ENCODE assay signal across 25 cellular contexts in genomic region chr4:109025471-109026076, GRCh38.
DNase-seq lines count a peak whose midpoint lies in the region; ATAC-seq, FAIRE-seq and TF ChIP-seq lines count a peak whose summit lies in the region.
"Had no signal": no experiment of that assay in that cellular context is flagged by ENCODE, and none has a peak within 500 bp of the region (broad histone marks: within the 10 kb centered on the region; RNA-seq: fewer than 3 reads in every experiment).

No MANE protein-coding gene starts in this region.

- H3K14ac ChIP-seq in IMR-90 (replicated peaks; ENCODE audit: low read depth, low read length), result no peak overlapping the region

- CTCF ChIA-PET in IMR-90 (lab: Yijun Ruan, JAX), result interaction anchor here (0.7 kb wide), 1 partner anchor 198 kb away, joined by 3 read pairs; no protein-coding TSS in a partner anchor

- H2BK5ac ChIP-seq in IMR-90 (ENCODE audit: low read depth, low read length, poor library complexity, severe bottlenecking), result no peak overlapping the region

- 67% methylated on average over 1 of the region's 3 CpGs; no CpG with 5 or more reads in 1 of the 2 experiments for WGBS in IMR-90 (ENCODE audit: extremely low coverage in 2 of 2, insufficient read length in 1 of 2), 2 experiments

- H4K20me1 ChIP-seq in IMR-90 (ENCODE audit: insufficient read depth, low read length), result no peaks in the 10 kb centered on the region
- H4K20me1 ChIP-seq in astrocyte (ENCODE audit: insufficient read depth, low read length), result no peaks in the 10 kb centered on the region
- H4K20me1 ChIP-seq: BLaER1 had no signal

- no peak overlapping the region for H3K4me2 ChIP-seq in IMR-90 (ENCODE audit: low read depth, low read length)
- H3K4me2 ChIP-seq in astrocyte (ENCODE audit: low read length), result no peak overlapping the region
- H3K4me2 ChIP-seq: BLaER1 had no signal

- H3K79me1 ChIP-seq in IMR-90 (ENCODE audit: low read depth in 1 of 2, low read length in 2 of 2), result no peaks in the 10 kb centered on the region

- H4K8ac ChIP-seq in IMR-90 (ENCODE audit: low read depth in 2 of 2, low read length in 2 of 2), result 0 out of 4 replicates have a peak overlapping the region, but pooled peaks of 1 of the 2 experiments have one; percentile 35

- no peak overlapping the region for H3K4me3 ChIP-seq in IMR-90 (ENCODE audit: insufficient read depth, low read depth, low read length)
- H3K4me3 ChIP-seq in astrocyte (ENCODE audit: insufficient read depth, low read depth, low read length), result no peak overlapping the region
- H3K4me3 ChIP-seq in fibroblast of villous mesenchyme (ENCODE audit: low read depth, low read length), result no peak overlapping the region
- H3K4me3 ChIP-seq: BLaER1, Peyer's patch, SJSA1 had no signal

- peak overlapping the region; percentile 14 for H2BK20ac ChIP-seq in IMR-90 (ENCODE audit: low read depth, low read length)

- peaks cover 13% of the 10 kb centered on the region for H3K9me3 Mint-ChIP-seq in astrocyte (ENCODE audit: unreplicated experiment)

- H3K27me3 ChIP-seq in IMR-90 (ENCODE audit: control insufficient read depth, insufficient read depth, low read length) (no peaks in the 10 kb centered on the region), astrocyte (ENCODE audit: insufficient read depth, low read length) (no peaks in the 10 kb centered on the region)
- H3K27me3 ChIP-seq: BLaER1, Peyer's patch, SJSA1 had no signal

- no peaks in the 10 kb centered on the region for H3K36me3 Mint-ChIP-seq in astrocyte (ENCODE audit: low read depth, unreplicated experiment)

- no peak overlapping the region for H3K27ac ChIP-seq in IMR-90 (ENCODE audit: insufficient read depth, low read length)
- H3K27ac ChIP-seq in astrocyte (ENCODE audit: low read depth, low read length), result no peak overlapping the region
- H3K27ac ChIP-seq: BLaER1, HL-60, Peyer's patch had no signal

- H3K23ac ChIP-seq in IMR-90 (ENCODE audit: low read depth, low read length), result no peak overlapping the region

- POLR2A ChIA-PET in IMR-90 (lab: Charles Lee; ENCODE audit: unreplicated experiment), result interaction anchor here (0.6 kb wide), 1 partner anchor 238 kb away, joined by 3 read pairs; no protein-coding TSS in a partner anchor

- ATAC-seq in IMR-90 (ENCODE audit: low read depth) (peak; percentile 35; the same call in 1 of the 2 replicates), GM18858 (IDR thresholded peaks at IDR 0.05; ENCODE audit: unreplicated experiment) (no peak)

- no peak overlapping the region for H2AK9ac ChIP-seq in IMR-90 (replicated peaks; ENCODE audit: low read depth, low read length, poor library complexity)

- no peak for FAIRE-seq in astrocyte (lab: Jason Lieb, UNC)
- FAIRE-seq: GM12891 had no signal

- H3K36me3 ChIP-seq in IMR-90 (ENCODE audit: control insufficient read depth, insufficient read depth, low read length) (no peaks in the 10 kb centered on the region), astrocyte (ENCODE audit: insufficient read depth, low read length) (no peaks in the 10 kb centered on the region)
- H3K36me3 ChIP-seq: BLaER1, Peyer's patch, SJSA1 had no signal

- peak overlapping the region; percentile 61; the same call in 1 of the 2 replicates for H3K18ac ChIP-seq in IMR-90 (ENCODE audit: low read depth, low read length)

- H3K27ac Mint-ChIP-seq in astrocyte (ENCODE audit: unreplicated experiment), result no peak overlapping the region
- H3K27ac Mint-ChIP-seq: CD4-positive, alpha-beta T cell had no signal

- dilution Hi-C loops in IMR-90 (cut with HindIII; ENCODE audit: low sequenced_read_pairs, unreplicated experiment), result no loop called here

- H4K91ac ChIP-seq in IMR-90 (ENCODE audit: insufficient read depth, low read depth, low read length), result 0 out of 2 replicates have a peak overlapping the region, but pooled peaks have one; percentile 4

- H3K9ac ChIP-seq in IMR-90 (ENCODE audit: low read depth, low read length) (no peak overlapping the region), astrocyte (ENCODE audit: low read length) (no peak overlapping the region)
- H3K9ac ChIP-seq: BLaER1 had no signal

- peaks cover 5% of the 10 kb centered on the region for H3K4me1 Mint-ChIP-seq in astrocyte (ENCODE audit: low read depth, unreplicated experiment)

- no TSS peak for BruUV-seq in IMR-90 (replicated peaks; lab: Mats Ljungman, UMichigan)

- H3K9me1 ChIP-seq in IMR-90 (ENCODE audit: insufficient read depth, low read length), result peaks cover 2% of the 10 kb centered on the region; the same call in 1 of the 2 replicates

- H3K27me3 Mint-ChIP-seq in astrocyte (ENCODE audit: low read depth, unreplicated experiment), result no peaks in the 10 kb centered on the region
- H3K27me3 Mint-ChIP-seq: CD4-positive, alpha-beta T cell had no signal

- H3K4me1 ChIP-seq in IMR-90 (ENCODE audit: control insufficient read depth, insufficient read depth, low read length), result peaks cover 3% of the 10 kb centered on the region
- peaks cover 3% of the 10 kb centered on the region for H3K4me1 ChIP-seq in astrocyte (ENCODE audit: insufficient read depth, low read length)
- H3K4me1 ChIP-seq: BLaER1, Caco-2, Peyer's patch had no signal

- H3K9me3 ChIP-seq in IMR-90 (ENCODE audit: control insufficient read depth, insufficient read depth, low read length) (peaks cover 2% of the 10 kb centered on the region; the same call in 1 of the 2 replicates), astrocyte (ENCODE audit: insufficient read depth, low read depth, low read length) (peaks cover 3% of the 10 kb centered on the region)
- H3K9me3 ChIP-seq: Caco-2, Peyer's patch had no signal

- H3K56ac ChIP-seq in IMR-90 (ENCODE audit: extremely low read depth, insufficient read depth, low read length), result no peak overlapping the region

- in situ Hi-C loops in IMR-90 (cut with MboI; ENCODE audit: low sequenced_read_pairs), result no loop called here

- intact Hi-C loops in IMR-90 (cut with micrococcal nuclease), result no loop called here

- no peak for TF ChIP-seq RAD21 in IMR-90 (IDR thresholded peaks at IDR 0.05; ENCODE audit: low read length)

- TF ChIP-seq POLR2A in IMR-90 (IDR thresholded peaks at IDR 0.05; ENCODE audit: low read depth, low read length), result no peak
- no peak for TF ChIP-seq POLR2A in erythroblast (IDR thresholded peaks at IDR 0.05; ENCODE audit: low read length)

- DNase-seq in IMR-90 (no peak), astrocyte (ENCODE audit: low read depth) (peak; percentile 27), fibroblast of villous mesenchyme (ENCODE audit: low read depth) (peak; percentile 60), renal cortical epithelial cell (ENCODE audit: low read depth) (peak; percentile 36), RPMI8226 (no peak), erythroblast (lab: John Stamatoyannopoulos, UW) (no peak)
- DNase-seq: Caco-2; CD4-positive, alpha-beta T cell; DMS 273 treated with DMSO at 0.1 percent for 48 hours; DND-41; GOT3; HCEC 1CT; NCI-H1092; NCI-H1436; NCI-H1930; NCI-H2227 treated with DMSO at 0.1 percent for 48 hours; NCI-H510A; NCI-H748 treated with DMSO at 0.1 percent for 48 hours; NK-92 treated with Interleukin-12 subunit alpha and Interleukin-12 subunit beta, amount 100 ng/mL, for 24 hours; Peyer's patch had no signal

- no peak overlapping the region for H2AK5ac ChIP-seq in IMR-90 (ENCODE audit: low read depth, low read length)

- peak overlapping the region; percentile 11; the same call in 1 of the 2 replicates for H3K4ac ChIP-seq in IMR-90 (ENCODE audit: low read depth, low read length)

- H2AFZ ChIP-seq in IMR-90 (replicated peaks; ENCODE audit: low read length, poor library complexity) (no peak overlapping the region), astrocyte (ENCODE audit: low read depth, low read length) (no peak overlapping the region)

- H3K4me3 Mint-ChIP-seq in astrocyte (ENCODE audit: unreplicated experiment), result no peak overlapping the region
- H3K4me3 Mint-ChIP-seq: CD4-positive, alpha-beta T cell had no signal

- TF ChIP-seq CTCF in IMR-90 (conservative IDR thresholded peaks at IDR 0.05; ENCODE audit: low read depth, low read length) (no peak), astrocyte (IDR thresholded peaks at IDR 0.05; ENCODE audit: insufficient read depth, low read depth, low read length) (no peak), fibroblast of villous mesenchyme (IDR thresholded peaks at IDR 0.05; ENCODE audit: insufficient read depth, low read depth, low read length) (no peak)

- H2BK120ac ChIP-seq in IMR-90 (ENCODE audit: low read depth, low read length), result peak overlapping the region; percentile 11; the same call in 1 of the 2 replicates

- H4K5ac ChIP-seq in IMR-90 (ENCODE audit: low read depth, low read length), result peak overlapping the region; percentile 53; the same call in 1 of the 2 replicates

- H3K79me2 ChIP-seq in astrocyte (ENCODE audit: insufficient read depth, low read length), result no peaks in the 10 kb centered on the region

- peak overlapping the region; percentile 20; the same call in 1 of the 3 replicates for H2BK15ac ChIP-seq in IMR-90 (ENCODE audit: low read depth, low read length)

TF ChIP-seq in IMR-90, 13 proteins besides CTCF, POLR2A, EP300 and RAD21:
- TF ChIP-seq RCOR1 (IDR thresholded peaks at IDR 0.05; ENCODE audit: insufficient replicate concordance, low read length), result no peak
TF ChIP-seq in IMR-90: peak in this region for 0.

Comparison
In these comparisons a context has a peak if more than half of its experiments do, and no peak if none do; other contexts are left out.
1. DNase-seq: peak in astrocyte (single experiment), fibroblast of villous mesenchyme (single experiment) and renal cortical epithelial cell (single experiment); none in IMR-90 (single experiment), RPMI8226 (single experiment) and erythroblast (0 of 2).